In genomic region chr22:42978453-42979103, GRCh38 we compare ENCODE assay signal across 11 cellular contexts. TPM values are rescaled to one million over a fixed set of nuclear protein-coding genes. Genes with fewer than 3 reads are reported as not detected.
DNase-seq lines count a peak whose midpoint lies in the region; ATAC-seq and TF ChIP-seq lines count a peak whose summit lies in the region.
"Had no signal": no experiment of that assay in that cellular context is flagged by ENCODE, and none has a peak within 500 bp of the region (broad histone marks: within the 10 kb centered on the region; RNA-seq: fewer than 3 reads in every experiment).

No MANE protein-coding gene starts in this region.

- no peak overlapping the region for H2BK5ac ChIP-seq in mesendoderm (ENCODE audit: low read length)

- WGBS in mesendoderm (ENCODE audit: extremely low coverage, insufficient coverage, low lambda C conversion rate) = no CpG with 5 or more reads among the region's 5 CpGs
- WGBS in transverse colon (ENCODE audit: low coverage in 1 of 2), 2 donors = 67% methylated on average over 5 of the region's 5 CpGs; no CpG with 5 or more reads in 1 of the 2 donors

- H3K27me3 Mint-ChIP-seq in IgD-negative memory B cell = no peaks in the 10 kb centered on the region

- H3K27ac ChIP-seq in mesendoderm (ENCODE audit: low read depth, low read length) (no peak overlapping the region), transverse colon (peak overlapping the region; percentile 27 to 61 (median 47))

- TF ChIP-seq POLR2A in transverse colon (IDR thresholded peaks at IDR 0.05) = no peak

- peak overlapping the region; percentile 17 for H3K56ac ChIP-seq in mesendoderm (ENCODE audit: low read length)

- no peaks in the 10 kb centered on the region for H3K36me3 Mint-ChIP-seq in IgD-negative memory B cell

- H3K9me3 ChIP-seq in transverse colon = no peaks in the 10 kb centered on the region

- intact Hi-C loops in transverse colon (cut with DNase I; ENCODE audit: low total_unique reads) = no loop called here

- in situ Hi-C loops in transverse colon (cut with MboI; ENCODE audit: low pct_ligation_motif_present in 1 of 4, low pct_unique_long_range_greater_than_20kb in 1 of 4, low sequenced_read_pairs in 3 of 4) = no loop called here

- peak overlapping the region in 2 of 3 donors; percentile 13 to 31 for H3K27ac Mint-ChIP-seq in IgD-negative memory B cell

- no peak overlapping the region for H4K8ac ChIP-seq in mesendoderm (ENCODE audit: low read depth, low read length)

- H3K79me2 ChIP-seq in mesendoderm (ENCODE audit: control insufficient read depth, insufficient read depth, low read length) = peaks cover 37% of the 10 kb centered on the region

- H3K4me1 ChIP-seq in mesendoderm (ENCODE audit: control insufficient read depth, low read depth, low read length) (peaks cover 10% of the 10 kb centered on the region), transverse colon (peaks cover 28 to 64% (median 42%) of the 10 kb centered on the region in 4 donors)

- H3K4ac ChIP-seq in mesendoderm (ENCODE audit: low read depth, low read length) = no peak overlapping the region

- no peak for TF ChIP-seq EP300 in transverse colon (IDR thresholded peaks at IDR 0.05; ENCODE audit: low read depth)

- no peak overlapping the region for H3K18ac ChIP-seq in mesendoderm (ENCODE audit: low read length)

- no peak overlapping the region for H4K5ac ChIP-seq in mesendoderm (ENCODE audit: low read length)

- peaks cover 26% of the 10 kb centered on the region for H3K79me1 ChIP-seq in mesendoderm (ENCODE audit: low read length)

- no peak overlapping the region for H2BK15ac ChIP-seq in mesendoderm (replicated peaks; ENCODE audit: low read depth)

- H3K4me3 ChIP-seq in mesendoderm (ENCODE audit: low read length) (no peak overlapping the region), transverse colon (no peak overlapping the region)

- H3K4me3 Mint-ChIP-seq in IgD-negative memory B cell = no peak overlapping the region

- no peak overlapping the region for H3K23ac ChIP-seq in mesendoderm (ENCODE audit: low read length)

- H3K4me2 ChIP-seq in mesendoderm (ENCODE audit: low read length) = no peak overlapping the region

- no peak for TF ChIP-seq CTCF in transverse colon (IDR thresholded peaks at IDR 0.05)

- H3K9me3 Mint-ChIP-seq in IgD-negative memory B cell = no peaks in the 10 kb centered on the region

- H3K4me1 Mint-ChIP-seq in IgD-negative memory B cell = peaks cover 20 to 28% (median 24%) of the 10 kb centered on the region in 3 donors

- H2BK120ac ChIP-seq in mesendoderm (ENCODE audit: low read depth, low read length) = no peak overlapping the region

- DNase-seq in dermis blood vessel endothelial cell (peak; percentile 93), mesendoderm (peak; percentile 58), transverse colon (no peak), inferior parietal cortex (ENCODE audit: extremely low spot score) (no peak)
- DNase-seq: cerebellar nuclear complex; midbrain; NCI-H1930; stimulated activated naive CD4-positive, alpha-beta T cell had no signal

- H2AK5ac ChIP-seq in mesendoderm (ENCODE audit: low read length) = no peak overlapping the region

- H3K27me3 ChIP-seq in mesendoderm (ENCODE audit: insufficient read depth, low read length, poor library complexity) = no peaks in the 10 kb centered on the region
- H3K27me3 ChIP-seq in transverse colon = no peaks in the 10 kb centered on the region

- no peak for ATAC-seq in GM18870 (IDR thresholded peaks at IDR 0.05; ENCODE audit: unreplicated experiment)
- ATAC-seq in HG02571 (IDR thresholded peaks at IDR 0.05; ENCODE audit: unreplicated experiment) = no peak

- H3K9ac ChIP-seq in mesendoderm (ENCODE audit: low read length) = no peak overlapping the region

- no peaks in the 10 kb centered on the region for H3K36me3 ChIP-seq in mesendoderm (ENCODE audit: control insufficient read depth, insufficient read depth, low read length)
- no peaks in the 10 kb centered on the region for H3K36me3 ChIP-seq in transverse colon

RNA-seq across cellular contexts. Expression of gene PACSIN2, which starts 36.4 kb away (rescaled TPM):
- 31.5 TPM for polyA plus RNA-seq in IgD-negative memory B cell
- total RNA-seq in dermis blood vessel endothelial cell (68.9 and 93.6 TPM in 2 replicates), transverse colon (100 to 1,000 TPM in 3 of 4 donors, 10 to 100 TPM in 1; 53.9 to 250 (median 198) TPM)
- 48.6 TPM for polyA plus RNA-seq in mesendoderm (2013, experiment 1 of 2)
- 48.6 TPM for polyA plus RNA-seq in mesendoderm (2013, experiment 2 of 2)

Comparison
In these comparisons a context has a peak if more than half of its experiments do, and no peak if none do; other contexts are left out.
1. DNase-seq: peak in dermis blood vessel endothelial cell (single experiment) and mesendoderm (single experiment); none in transverse colon (single experiment) and inferior parietal cortex (single experiment).